8 cellular contexts compared by ENCODE assay signal in genomic region chr7:95772298-95772770, GRCh38. TPM values are rescaled to one million over a fixed set of nuclear protein-coding genes. Genes with fewer than 3 reads are reported as not detected.
DNase-seq lines count a peak whose midpoint lies in the region; ATAC-seq and TF ChIP-seq lines count a peak whose summit lies in the region.

DYNC1I1 (plus strand) TSS chr7:95772554; CDS start chr7:95804730, 32,176 bp downstream.

- peaks cover 32% of the 10 kb centered on the region for H3K27me3 Mint-ChIP-seq in activated naive CD4-positive, alpha-beta T cell treated with anti-CD3 and anti-CD28 coated beads, Interleukin-2, amount 10 ng/mL, durations not matched to agents 7 days and 5 days
- peaks cover 38% of the 10 kb centered on the region for H3K27me3 Mint-ChIP-seq in T-helper 2 cell treated with Interferon-gamma antibody and Interleukin-4, amounts not matched to agents 5 μg/mL and 100 μg/mL, for 36 hours (ENCODE audit: low read depth)

- peaks cover 3% of the 10 kb centered on the region for H3K4me1 Mint-ChIP-seq in activated naive CD4-positive, alpha-beta T cell treated with anti-CD3 and anti-CD28 coated beads, Interleukin-2, amount 10 ng/mL, durations not matched to agents 7 days and 5 days
- H3K4me1 Mint-ChIP-seq in T-helper 2 cell treated with Interferon-gamma antibody and Interleukin-4, amounts not matched to agents 5 μg/mL and 100 μg/mL, for 36 hours (ENCODE audit: low read depth), result peaks cover 3% of the 10 kb centered on the region

- peak; percentile 95 for ATAC-seq in HG02642 (IDR thresholded peaks at IDR 0.05; ENCODE audit: poor library complexity, unreplicated experiment)

- H3K36me3 Mint-ChIP-seq in activated naive CD4-positive, alpha-beta T cell treated with anti-CD3 and anti-CD28 coated beads, Interleukin-2, amount 10 ng/mL, durations not matched to agents 7 days and 5 days, result no peaks in the 10 kb centered on the region
- H3K36me3 Mint-ChIP-seq in T-helper 2 cell treated with Interferon-gamma antibody and Interleukin-4, amounts not matched to agents 5 μg/mL and 100 μg/mL, for 36 hours (ENCODE audit: low read depth), result no peaks in the 10 kb centered on the region

- no peak within 1 kb of the TSS for H3K27ac Mint-ChIP-seq in activated naive CD4-positive, alpha-beta T cell treated with anti-CD3 and anti-CD28 coated beads, Interleukin-2, amount 10 ng/mL, durations not matched to agents 7 days and 5 days
- no peak within 1 kb of the TSS for H3K27ac Mint-ChIP-seq in T-helper 2 cell treated with Interferon-gamma antibody and Interleukin-4, amounts not matched to agents 5 μg/mL and 100 μg/mL, for 36 hours

- CTCF ChIA-PET in activated naive CD4-positive, alpha-beta T cell treated with anti-CD3 and anti-CD28 coated beads, Interleukin-2, amount 10 ng/mL, durations not matched to agents 7 days and 5 days (lab: Charles Lee), result no interaction called here

- peak within 1 kb of the TSS; percentile 19 for H3K4me3 ChIP-seq in lower leg skin (ENCODE audit: low read depth, poor library complexity, severe bottlenecking)

- no peak for TF ChIP-seq POLR2A in lower leg skin (IDR thresholded peaks at IDR 0.05)

- no peaks in the 10 kb centered on the region for H3K9me3 Mint-ChIP-seq in activated naive CD4-positive, alpha-beta T cell treated with anti-CD3 and anti-CD28 coated beads, Interleukin-2, amount 10 ng/mL, durations not matched to agents 7 days and 5 days
- H3K9me3 Mint-ChIP-seq in T-helper 2 cell treated with Interferon-gamma antibody and Interleukin-4, amounts not matched to agents 5 μg/mL and 100 μg/mL, for 36 hours, result no peaks in the 10 kb centered on the region

- DNase-seq in activated naive CD4-positive, alpha-beta T cell treated with anti-CD3 and anti-CD28 coated beads, Interleukin-2, amount 10 ng/mL, durations not matched to agents 7 days and 5 days, result peak; percentile 39
- no peak for DNase-seq in activated naive CD4-positive, alpha-beta T cell treated with Interleukin-2 at 50 U/mL for 16 hours
- DNase-seq in NCI-H1048 (lab: John Stamatoyannopoulos, UW) (peak; percentile 59), ecto neural progenitor cell (ENCODE audit: low spot score) (peak; percentile 74), lower leg skin (ENCODE audit: low spot score in 2 of 2) (peak; percentile 31 to 89)
- peak; percentile 27 for DNase-seq in T-helper 2 cell treated with Interferon-gamma antibody and Interleukin-4, amounts not matched to agents 5 μg/mL and 100 μg/mL, for 36 hours (ENCODE audit: low spot score)
- DNase-seq in stimulated activated CD4-positive, alpha-beta T cell treated with anti-CD3 and anti-CD28 coated beads, Interleukin-4, amount 100 ng/mL, for 48 hours (ENCODE audit: low read depth in 2 of 2), result peak; percentile 12 to 17

- H3K4me3 Mint-ChIP-seq in activated naive CD4-positive, alpha-beta T cell treated with anti-CD3 and anti-CD28 coated beads, Interleukin-2, amount 10 ng/mL, durations not matched to agents 7 days and 5 days, result peak within 1 kb of the TSS; percentile 51
- H3K4me3 Mint-ChIP-seq in T-helper 2 cell treated with Interferon-gamma antibody and Interleukin-4, amounts not matched to agents 5 μg/mL and 100 μg/mL, for 36 hours, result peak within 1 kb of the TSS; percentile 81

- 1% methylated on average over 20 to 49 of the region's 49 CpGs for WGBS in lower leg skin, 2 donors

- intact Hi-C loops in lower leg skin (cut with DNase I; ENCODE audit: low total_unique reads), result no loop called here

- no peak for TF ChIP-seq CTCF in lower leg skin (IDR thresholded peaks at IDR 0.05)

RNA-seq across cellular contexts. Expression of gene DYNC1I1, which starts in this region (rescaled TPM):
- 1 to 10 TPM in 3 of 4 donors, under 1 TPM in 1; 0.97 to 7.6 (median 3.7) TPM for total RNA-seq in lower leg skin
